ENCODE assay signal across 18 cellular contexts in the genomic region with DNA sequence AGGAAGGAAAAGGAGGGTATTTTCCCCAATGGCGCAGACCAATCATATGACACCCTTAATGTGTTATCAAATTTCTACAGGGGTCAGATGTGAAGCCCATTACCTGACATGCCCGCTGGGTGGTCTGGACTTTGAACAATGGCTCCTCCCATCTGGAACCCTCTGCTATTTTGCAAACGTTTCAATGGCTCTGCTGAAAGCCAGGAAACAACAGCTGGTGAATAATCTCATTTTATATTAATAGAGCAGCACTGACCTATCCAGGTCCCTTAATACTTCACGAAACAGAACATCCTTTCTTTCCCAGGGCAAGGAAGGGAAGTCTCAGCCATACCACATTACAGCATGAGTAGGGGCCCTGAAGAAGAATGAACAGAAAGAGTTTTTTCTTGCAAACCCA.
"Had no signal": no experiment of that assay in that cellular context is flagged by ENCODE, and none has a peak within 500 bp of the region (broad histone marks: within the 10 kb centered on the region; RNA-seq: fewer than 3 reads in every experiment).

No MANE protein-coding gene starts in this region.

- H3K9me3 Mint-ChIP-seq: activated CD4-positive, alpha-beta memory T cell treated with anti-CD3 and anti-CD28 coated beads, Interleukin-2, amount 10 ng/mL, durations not matched to agents 7 days and 5 days; activated naive CD8-positive, alpha-beta T cell treated with anti-CD3 and anti-CD28 coated beads for 36 hours; activated T-helper 17 cell treated with anti-CD3 and anti-CD28 coated beads, Interleukin-2, amount 50 U/mL, for 72 hours; effector memory CD8-positive, alpha-beta T cell; naive thymus-derived CD4-positive, alpha-beta T cell; stimulated activated naive CD8-positive, alpha-beta T cell treated with anti-CD3 and anti-CD28 coated beads, Interleukin-15, Interleukin-2, amounts not matched to agents 100 ng/mL and 50 ng/mL, for 24 hours had no signal

- H3K27ac Mint-ChIP-seq: activated CD4-positive, alpha-beta memory T cell treated with anti-CD3 and anti-CD28 coated beads, Interleukin-2, amount 10 ng/mL, durations not matched to agents 7 days and 5 days; activated CD8-positive, alpha-beta memory T cell treated with anti-CD3 and anti-CD28 coated beads, Interleukin-2, amount 10 ng/mL, durations not matched to agents 7 days and 5 days; activated naive CD8-positive, alpha-beta T cell treated with anti-CD3 and anti-CD28 coated beads for 36 hours; activated T-helper 17 cell treated with anti-CD3 and anti-CD28 coated beads, Interleukin-2, amount 50 U/mL, for 72 hours; effector memory CD8-positive, alpha-beta T cell; naive thymus-derived CD4-positive, alpha-beta T cell; stimulated activated naive CD8-positive, alpha-beta T cell treated with anti-CD3 and anti-CD28 coated beads, Interleukin-15, Interleukin-2, amounts not matched to agents 100 ng/mL and 50 ng/mL, for 24 hours had no signal

- H3K9me3 ChIP-seq: left lung, vagina had no signal

- H3K36me3 Mint-ChIP-seq: activated CD8-positive, alpha-beta memory T cell treated with anti-CD3 and anti-CD28 coated beads, Interleukin-2, amount 10 ng/mL, durations not matched to agents 7 days and 5 days; activated naive CD8-positive, alpha-beta T cell treated with anti-CD3 and anti-CD28 coated beads for 36 hours; naive thymus-derived CD4-positive, alpha-beta T cell had no signal

- H3K27ac ChIP-seq: left lung, vagina had no signal

- DNase-seq: activated CD4-positive, alpha-beta memory T cell treated with anti-CD3 and anti-CD28 coated beads, Interleukin-2, amount 10 ng/mL, durations not matched to agents 7 days and 5 days; activated CD4-positive, alpha-beta T cell treated with anti-CD3 and anti-CD28 coated beads for 48 hours; activated CD4-positive, CD25-positive, alpha-beta regulatory T cell; activated CD8-positive, alpha-beta memory T cell treated with anti-CD3 and anti-CD28 coated beads, Interleukin-2, amount 10 ng/mL, durations not matched to agents 7 days and 5 days; activated naive CD4-positive, alpha-beta T cell; activated naive CD8-positive, alpha-beta T cell treated with anti-CD3 and anti-CD28 coated beads for 36 hours; amniotic stem cell; effector memory CD8-positive, alpha-beta T cell; hypothalamus; islet precursor cell; left lung; naive thymus-derived CD4-positive, alpha-beta T cell; stimulated activated CD4-positive, alpha-beta T cell treated with anti-CD3 and anti-CD28 coated beads, Interleukin-2, amount 100 ng/mL, for 24 hours; T1000; trophoblast cell had no signal

- H3K27me3 ChIP-seq: left lung, vagina had no signal

- H3K4me1 Mint-ChIP-seq: activated CD4-positive, alpha-beta memory T cell treated with anti-CD3 and anti-CD28 coated beads, Interleukin-2, amount 10 ng/mL, durations not matched to agents 7 days and 5 days; activated CD8-positive, alpha-beta memory T cell treated with anti-CD3 and anti-CD28 coated beads, Interleukin-2, amount 10 ng/mL, durations not matched to agents 7 days and 5 days; activated naive CD8-positive, alpha-beta T cell treated with anti-CD3 and anti-CD28 coated beads for 36 hours; activated T-helper 17 cell treated with anti-CD3 and anti-CD28 coated beads, Interleukin-2, amount 50 U/mL, for 72 hours; naive thymus-derived CD4-positive, alpha-beta T cell had no signal

- H3K36me3 ChIP-seq: left lung, vagina had no signal

- H3K4me3 ChIP-seq: left lung, vagina had no signal

- H3K4me3 Mint-ChIP-seq: activated CD4-positive, alpha-beta memory T cell treated with anti-CD3 and anti-CD28 coated beads, Interleukin-2, amount 10 ng/mL, durations not matched to agents 7 days and 5 days; activated CD8-positive, alpha-beta memory T cell treated with anti-CD3 and anti-CD28 coated beads, Interleukin-2, amount 10 ng/mL, durations not matched to agents 7 days and 5 days; activated naive CD8-positive, alpha-beta T cell treated with anti-CD3 and anti-CD28 coated beads for 36 hours; activated T-helper 17 cell treated with anti-CD3 and anti-CD28 coated beads, Interleukin-2, amount 50 U/mL, for 72 hours; effector memory CD8-positive, alpha-beta T cell; naive thymus-derived CD4-positive, alpha-beta T cell; stimulated activated naive CD8-positive, alpha-beta T cell treated with anti-CD3 and anti-CD28 coated beads, Interleukin-15, Interleukin-2, amounts not matched to agents 100 ng/mL and 50 ng/mL, for 24 hours had no signal

- ATAC-seq: activated CD8-positive, alpha-beta memory T cell treated with anti-CD3 and anti-CD28 coated beads, Interleukin-2, amount 10 ng/mL, durations not matched to agents 7 days and 5 days; activated T-helper 17 cell treated with anti-CD3 and anti-CD28 coated beads, Interleukin-2, amount 50 U/mL, for 72 hours; effector memory CD8-positive, alpha-beta T cell; left lung; naive thymus-derived CD4-positive, alpha-beta T cell had no signal

- H3K4me1 ChIP-seq: left lung, vagina had no signal
